In the genomic region with DNA sequence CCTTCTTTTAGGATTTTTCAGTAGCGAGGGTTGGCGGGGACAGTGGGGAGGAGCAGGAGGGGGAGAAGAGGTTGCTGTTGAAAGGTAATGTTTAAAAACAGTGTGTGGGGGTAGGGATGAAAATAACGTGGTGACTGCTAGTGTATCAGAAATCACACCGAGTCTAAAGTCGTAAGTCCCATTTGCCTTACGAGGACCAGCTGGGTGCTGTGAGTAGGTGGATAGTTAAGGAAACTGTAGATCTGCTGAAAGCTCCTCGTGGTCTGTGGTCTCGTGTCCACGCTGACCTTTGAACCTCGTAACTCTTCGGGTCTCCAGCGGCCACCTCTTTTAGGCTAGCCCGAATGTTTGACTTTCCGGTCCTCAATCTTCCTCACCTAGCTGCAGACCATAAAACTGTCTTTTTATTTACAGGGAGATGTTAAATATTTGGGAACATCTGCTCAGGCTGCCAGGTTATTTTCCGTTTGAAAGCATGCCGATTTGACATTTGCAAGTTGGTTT, we compare ENCODE assay signal across 8 cellular contexts. TPM values are rescaled to one million over a fixed set of nuclear protein-coding genes. Genes with fewer than 3 reads are reported as not detected.
A peak's percentile ranks its signal among the peaks of the same experiment; 100 is the strongest.
DNase-seq lines count a peak whose midpoint lies in the region; ATAC-seq and TF ChIP-seq lines count a peak whose summit lies in the region.

No MANE protein-coding gene starts in this region.

- POLR2A ChIA-PET in CD4-positive, alpha-beta T cell (lab: Charles Lee): no interaction called here

- H3K9me3 Mint-ChIP-seq in CD4-positive, alpha-beta T cell: no peaks in the 10 kb centered on the region

- H3K27me3 Mint-ChIP-seq in CD4-positive, alpha-beta T cell: peaks cover 72% of the 10 kb centered on the region

- peak overlapping the region; percentile 64 for H3K9ac ChIP-seq in SK-N-MC (ENCODE audit: insufficient read length)

- H3K27ac Mint-ChIP-seq in CD4-positive, alpha-beta T cell: no peak overlapping the region

- H3K27me3 ChIP-seq in CD4-positive, alpha-beta T cell (ENCODE audit: control insufficient read depth, insufficient read depth, low read length): peaks cover 44% of the 10 kb centered on the region
- H3K27me3 ChIP-seq in osteoblast (ENCODE audit: insufficient read depth, low read length): peaks cover 19% of the 10 kb centered on the region

- no peak for TF ChIP-seq CTCF in CD4-positive, alpha-beta T cell (IDR thresholded peaks at IDR 0.05)
- no peak for TF ChIP-seq CTCF in osteoblast (IDR thresholded peaks at IDR 0.05; ENCODE audit: extremely low read depth, low read depth, low read length)

- peak; percentile 48 for ATAC-seq in CD4-positive, alpha-beta T cell (ENCODE audit: poor library complexity)

- H3K36me3 Mint-ChIP-seq in CD4-positive, alpha-beta T cell (ENCODE audit: low read depth): no peaks in the 10 kb centered on the region

- H3K4me3 ChIP-seq in SK-N-MC: peak overlapping the region; percentile 89
- peak overlapping the region; percentile 82 for H3K4me3 ChIP-seq in osteoblast (ENCODE audit: insufficient read depth, low read length)

- H3K4me1 ChIP-seq in osteoblast (ENCODE audit: insufficient read depth, low read length): peaks cover 32% of the 10 kb centered on the region

- peak overlapping the region; percentile 97 for H3K4me2 ChIP-seq in osteoblast (ENCODE audit: insufficient read depth, low read length)

- peaks cover 3% of the 10 kb centered on the region for H4K20me1 ChIP-seq in osteoblast (ENCODE audit: insufficient read depth, low read length)

- DNase-seq in CD4-positive, alpha-beta T cell: no peak
- peak; percentile 14 for DNase-seq in H4 (ENCODE audit: low spot score)
- no peak for DNase-seq in SK-N-MC (ENCODE audit: low read depth, low spot score)
- peak; percentile 5 for DNase-seq in fibroblast of peridontal ligament (ENCODE audit: extremely low read depth)
- DNase-seq in osteoblast (ENCODE audit: insufficient read length, low spot score, missing footprints): no peak
- no peak for DNase-seq in NCI-H82 treated with DMSO at 0.1 percent for 48 hours (lab: John Stamatoyannopoulos, UW; ENCODE audit: unreplicated experiment)
- DNase-seq in ecto neural progenitor cell (ENCODE audit: low spot score): no peak
- no peak for DNase-seq in occipital lobe (lab: John Stamatoyannopoulos, UW)

- peak overlapping the region; percentile 91 for H2AFZ ChIP-seq in osteoblast (ENCODE audit: low read length)

- H3K36me3 ChIP-seq in SK-N-MC (ENCODE audit: insufficient read depth, low read length): no peaks in the 10 kb centered on the region
- H3K36me3 ChIP-seq in osteoblast (ENCODE audit: insufficient read depth, low read length): no peaks in the 10 kb centered on the region

- H3K4me3 Mint-ChIP-seq in CD4-positive, alpha-beta T cell: peak overlapping the region; percentile 66

- CTCF ChIA-PET in CD4-positive, alpha-beta T cell (lab: Charles Lee): no interaction called here

- H3K4me1 Mint-ChIP-seq in CD4-positive, alpha-beta T cell (ENCODE audit: low read depth): peaks cover 18% of the 10 kb centered on the region

- H3K79me2 ChIP-seq in osteoblast (ENCODE audit: insufficient read depth, low read length): peaks cover 36% of the 10 kb centered on the region

- no peak overlapping the region for H3K27ac ChIP-seq in CD4-positive, alpha-beta T cell (ENCODE audit: low read depth, low read length)
- H3K27ac ChIP-seq in SK-N-MC (no peak overlapping the region), osteoblast (ENCODE audit: low read depth, low read length) (no peak overlapping the region)

- intact Hi-C loops in CD4-positive, alpha-beta T cell (cut with DNase I, micrococcal nuclease): no loop called here

- no peaks in the 10 kb centered on the region for H3K9me3 ChIP-seq in CD4-positive, alpha-beta T cell (ENCODE audit: control insufficient read depth, low read length)
- H3K9me3 ChIP-seq in SK-N-MC (ENCODE audit: low read depth, low read length) (no peaks in the 10 kb centered on the region), osteoblast (ENCODE audit: low read depth, low read length) (no peaks in the 10 kb centered on the region)

RNA-seq across cellular contexts. Expression of gene ST3GAL6, which starts 29.3 kb away (rescaled TPM):
- under 1 TPM; 0.44 to 0.45 TPM for total RNA-seq in CD4-positive, alpha-beta T cell
- 4.6 and 11.9 TPM in 2 replicates for total RNA-seq in H4 (2014; rRNA removed; shearing (Covaris generic))
- 2.2 and 2.7 TPM in 2 replicates for total RNA-seq in osteoblast
- 35.6 TPM for total RNA-seq in occipital lobe

Comparison
In these comparisons a context has a peak if more than half of its experiments do, and no peak if none do; other contexts are left out.
1. DNase-seq: peak in H4 (single experiment) and fibroblast of peridontal ligament (single experiment); none in CD4-positive, alpha-beta T cell (0 of 10), SK-N-MC (single experiment), osteoblast (single experiment), NCI-H82 treated with DMSO at 0.1 percent for 48 hours (single experiment), ecto neural progenitor cell (single experiment) and occipital lobe (single experiment).